In genomic region chr16:30731411-30731810, GRCh38 we compare ENCODE assay signal across 34 cellular contexts. TPM values are rescaled to one million over a fixed set of nuclear protein-coding genes. Genes with fewer than 3 reads are reported as not detected.
DNase-seq lines count a peak whose midpoint lies in the region; FAIRE-seq and TF ChIP-seq lines count a peak whose summit lies in the region.
"Had no signal": no experiment of that assay in that cellular context is flagged by ENCODE, and none has a peak within 500 bp of the region (broad histone marks: within the 10 kb centered on the region; RNA-seq: fewer than 3 reads in every experiment).

No MANE protein-coding gene starts in this region.

- H2AFZ ChIP-seq in mesenchymal stem cell (ENCODE audit: low read depth, low read length) = no peak overlapping the region

- peaks cover 97% of the 10 kb centered on the region for H3K36me3 Mint-ChIP-seq in activated T-cell treated with anti-CD3 and anti-CD28 coated beads, Interleukin-2, amount 50 U/mL, for 24 hours (ENCODE audit: low read depth)

- H3K4me3 Mint-ChIP-seq in activated T-cell treated with anti-CD3 and anti-CD28 coated beads, Interleukin-2, amount 50 U/mL, for 24 hours = no peak overlapping the region
- H3K4me3 Mint-ChIP-seq: CD4-positive, alpha-beta T cell; naive thymus-derived CD4-positive, alpha-beta T cell had no signal

- H3K79me1 ChIP-seq in mesenchymal stem cell (replicated peaks; ENCODE audit: low read length, poor library complexity, severe bottlenecking) = peaks cover 40% of the 10 kb centered on the region

- H3K18ac ChIP-seq in mesenchymal stem cell (ENCODE audit: low read depth in 1 of 2, low read length in 2 of 2) = no peak overlapping the region

- no peaks in the 10 kb centered on the region for H3K9me3 ChIP-seq in mesenchymal stem cell (ENCODE audit: control insufficient read depth, low read length)
- H3K9me3 ChIP-seq: psoas muscle, thoracic aorta had no signal

- H3K27ac ChIP-seq in mesenchymal stem cell (ENCODE audit: low read length, poor library complexity, severe bottlenecking) = no peak overlapping the region
- no peak overlapping the region for H3K27ac ChIP-seq in coronary artery
- H3K27ac ChIP-seq: dorsolateral prefrontal cortex, psoas muscle, thoracic aorta had no signal

- no peak for TF ChIP-seq CTCF in coronary artery (IDR thresholded peaks at IDR 0.05)

- H3K4me2 ChIP-seq in mesenchymal stem cell (ENCODE audit: low read length, poor library complexity, severe bottlenecking) = no peak overlapping the region

- H4K8ac ChIP-seq in mesenchymal stem cell (ENCODE audit: low read length) = no peak overlapping the region

- no peaks in the 10 kb centered on the region for H3K9me3 Mint-ChIP-seq in activated T-cell treated with anti-CD3 and anti-CD28 coated beads, Interleukin-2, amount 50 U/mL, for 24 hours
- H3K9me3 Mint-ChIP-seq: CD4-positive, alpha-beta T cell; naive thymus-derived CD4-positive, alpha-beta T cell had no signal

- H3K14ac ChIP-seq in mesenchymal stem cell (ENCODE audit: low read length in 2 of 2) = no peak overlapping the region

- H3K4me1 ChIP-seq in mesenchymal stem cell (ENCODE audit: control insufficient read depth, insufficient read depth, low read depth, low read length) = peaks cover 2% of the 10 kb centered on the region
- H3K4me1 ChIP-seq: psoas muscle had no signal

- H3K4me3 ChIP-seq in mesenchymal stem cell (ENCODE audit: insufficient read depth in 1 of 2, low read depth in 1 of 2, low read length in 2 of 2) (no peak overlapping the region), coronary artery (no peak overlapping the region)
- H3K4me3 ChIP-seq: dorsolateral prefrontal cortex, psoas muscle, thoracic aorta had no signal

- no peak overlapping the region for H2AK5ac ChIP-seq in mesenchymal stem cell (ENCODE audit: low read length, severe bottlenecking)

- H4K91ac ChIP-seq in mesenchymal stem cell (ENCODE audit: low read length) = no peak overlapping the region

- H3K9ac ChIP-seq in mesenchymal stem cell (ENCODE audit: low read length) = no peak overlapping the region

- H3K27me3 Mint-ChIP-seq in activated T-cell treated with anti-CD3 and anti-CD28 coated beads, Interleukin-2, amount 50 U/mL, for 24 hours = no peaks in the 10 kb centered on the region
- H3K27me3 Mint-ChIP-seq: CD4-positive, alpha-beta T cell; naive thymus-derived CD4-positive, alpha-beta T cell had no signal

- H3K27ac Mint-ChIP-seq in activated T-cell treated with anti-CD3 and anti-CD28 coated beads, Interleukin-2, amount 50 U/mL, for 24 hours = peak overlapping the region; percentile 47
- H3K27ac Mint-ChIP-seq: CD4-positive, alpha-beta T cell had no signal

- H2BK12ac ChIP-seq in mesenchymal stem cell (ENCODE audit: low read length in 2 of 2) = no peak overlapping the region

- WGBS in mesenchymal stem cell = 93% methylated on average over 2 of the region's 3 CpGs

- FAIRE-seq in GM12891 (lab: Jason Lieb, UNC) = peak; percentile 48
- FAIRE-seq: A204.1, D721Med, keratinocyte, urothelium cell line had no signal

- no peaks in the 10 kb centered on the region for H3K27me3 ChIP-seq in mesenchymal stem cell (ENCODE audit: control insufficient read depth in 1 of 2, insufficient read depth in 1 of 2, low read length in 2 of 2)
- H3K27me3 ChIP-seq: dorsolateral prefrontal cortex had no signal

- H3K4me1 Mint-ChIP-seq in activated T-cell treated with anti-CD3 and anti-CD28 coated beads, Interleukin-2, amount 50 U/mL, for 24 hours (ENCODE audit: low read depth) = peaks cover 12% of the 10 kb centered on the region

- no peak overlapping the region for H2BK120ac ChIP-seq in mesenchymal stem cell (ENCODE audit: low read depth, low read length)

- no peak overlapping the region for H2BK5ac ChIP-seq in mesenchymal stem cell (ENCODE audit: low read depth, low read length, poor library complexity, severe bottlenecking)

- H2BK15ac ChIP-seq in mesenchymal stem cell (ENCODE audit: low read depth, poor library complexity, severe bottlenecking) = no peak overlapping the region

- DNase-seq in activated T-cell treated with anti-CD3 and anti-CD28 coated beads, Interleukin-2, amount 50 U/mL, for 24 hours = no peak
- DNase-seq in activated T-cell treated with anti-CD3 and anti-CD28 coated beads for 4 hours (no peak), GM12891 (ENCODE audit: insufficient read length, low spot score) (no peak), astrocyte of the hippocampus (ENCODE audit: low read depth, low spot score) (peak; percentile 32), mesenchymal stem cell (peak; percentile 22), hypothalamus (lab: John Stamatoyannopoulos, UW) (no peak), coronary artery (ENCODE audit: low spot score) (no peak), HuH-7.5 (ENCODE audit: low spot score) (no peak)
- DNase-seq: activated CD4-positive, alpha-beta T cell treated with anti-CD3 and anti-CD28 coated beads, Interleukin-2, amount 50 U/mL, for 4 hours; activated CD4-positive, CD25-positive, alpha-beta regulatory T cell; AML-193; anterior cingulate cortex; CD4-positive, alpha-beta T cell; central memory CD4-positive, alpha-beta T cell; dorsolateral prefrontal cortex; Karpas-422; left ventricle myocardium superior; midbrain; naive thymus-derived CD4-positive, alpha-beta T cell; NCI-H1436 treated with DMSO at 0.1 percent for 48 hours; NCI-H2107; NCI-H774; nucleus accumbens; PC-3; psoas muscle; SHP77; stimulated activated CD4-positive, alpha-beta T cell treated with anti-CD3 and anti-CD28 coated beads, Interleukin-15, amount 100 ng/mL, for 24 hours; stimulated activated naive CD4-positive, alpha-beta T cell treated with Interleukin-2 at 50 U/mL for 16 hours; SW 1271 had no signal

- no peak overlapping the region for H3K4ac ChIP-seq in mesenchymal stem cell (ENCODE audit: low read depth in 1 of 2, low read length in 2 of 2)

- H3K23ac ChIP-seq in mesenchymal stem cell (ENCODE audit: low read length in 2 of 2) = no peak overlapping the region

- H3K36me3 ChIP-seq in mesenchymal stem cell (ENCODE audit: control insufficient read depth in 1 of 2, insufficient read depth in 2 of 2, low read depth in 1 of 2, low read length in 2 of 2) = peaks cover 60 to 93% of the 10 kb centered on the region in 2 experiments

- no peak for TF ChIP-seq POLR2A in GM12891 (IDR thresholded peaks at IDR 0.05; ENCODE audit: low read depth, low read length)

TF ChIP-seq in GM12891, 5 proteins besides CTCF, POLR2A, EP300 and RAD21:
- TF ChIP-seq TAF1 (IDR thresholded peaks at IDR 0.05; ENCODE audit: low read depth, low read length) = no peak
- TF ChIP-seq POU2F2 (IDR thresholded peaks at IDR 0.05; ENCODE audit: low read depth, low read length) = 0 out of 2 replicates have a peak, but pooled peaks have one; percentile 22
- TF ChIP-seq POLR2AphosphoS5 (IDR thresholded peaks at IDR 0.05; ENCODE audit: low read depth, low read length) = peak; percentile 30
- TF ChIP-seq PAX5 (IDR thresholded peaks at IDR 0.05; ENCODE audit: insufficient read depth, low read length, severe bottlenecking) = no peak
- TF ChIP-seq SPI1 (IDR thresholded peaks at IDR 0.05; ENCODE audit: low read depth, low read length) = no peak
TF ChIP-seq in GM12891: peak in this region for 2.

RNA-seq across cellular contexts. Expression of gene PHKG2, which starts 16.8 kb away (rescaled TPM):
- polyA plus RNA-seq in GM12891 (2012; ENCODE audit: low read depth, missing spikeins) = 29.2 TPM
- 22.5 TPM for polyA plus RNA-seq in mesenchymal stem cell (2013, experiment 1 of 2)
- polyA plus RNA-seq in mesenchymal stem cell (2013, experiment 2 of 2) = 21.9 TPM

RNA-seq across cellular contexts. Expression of gene CFAP119, which starts 30.5 kb away (rescaled TPM):
- 8.3 TPM for polyA plus RNA-seq in GM12891 (2012; ENCODE audit: low read depth, missing spikeins)
- 4.8 TPM for polyA plus RNA-seq in mesenchymal stem cell (2013, experiment 1 of 2)
- 4.8 TPM for polyA plus RNA-seq in mesenchymal stem cell (2013, experiment 2 of 2)

RNA-seq across cellular contexts. Expression of gene RNF40, which starts 30.7 kb away (rescaled TPM):
- 39.2 TPM for polyA plus RNA-seq in GM12891 (2012; ENCODE audit: low read depth, missing spikeins)
- 48.5 TPM for polyA plus RNA-seq in mesenchymal stem cell (2013, experiment 1 of 2)
- 47.8 TPM for polyA plus RNA-seq in mesenchymal stem cell (2013, experiment 2 of 2)

RNA-seq across cellular contexts. Expression of gene SRCAP, which starts 32.4 kb away (rescaled TPM):
- 11.5 TPM for polyA plus RNA-seq in GM12891 (2012; ENCODE audit: low read depth, missing spikeins)
- polyA plus RNA-seq in mesenchymal stem cell (2013, experiment 1 of 2) = 17.1 TPM
- 16.0 TPM for polyA plus RNA-seq in mesenchymal stem cell (2013, experiment 2 of 2)

RNA-seq across cellular contexts. Expression of gene ZNF629, which starts 55.6 kb away (rescaled TPM):
- 1.2 TPM for polyA plus RNA-seq in GM12891 (2012; ENCODE audit: low read depth, missing spikeins)
- polyA plus RNA-seq in mesenchymal stem cell (2013, experiment 1 of 2) = 13.8 TPM
- polyA plus RNA-seq in mesenchymal stem cell (2013, experiment 2 of 2) = 13.2 TPM

Comparison
In these comparisons a context has a peak if more than half of its experiments do, and no peak if none do; other contexts are left out.
1. DNase-seq: peak in astrocyte of the hippocampus (single experiment) and mesenchymal stem cell (single experiment); none in activated T-cell treated with anti-CD3 and anti-CD28 coated beads, Interleukin-2, amount 50 U/mL, for 24 hours (single experiment), activated T-cell treated with anti-CD3 and anti-CD28 coated beads for 4 hours (single experiment), GM12891 (single experiment), hypothalamus (0 of 51), coronary artery (single experiment) and HuH-7.5 (single experiment).